Comparison of ENCODE assay signal across 8 cellular contexts in the genomic region with DNA sequence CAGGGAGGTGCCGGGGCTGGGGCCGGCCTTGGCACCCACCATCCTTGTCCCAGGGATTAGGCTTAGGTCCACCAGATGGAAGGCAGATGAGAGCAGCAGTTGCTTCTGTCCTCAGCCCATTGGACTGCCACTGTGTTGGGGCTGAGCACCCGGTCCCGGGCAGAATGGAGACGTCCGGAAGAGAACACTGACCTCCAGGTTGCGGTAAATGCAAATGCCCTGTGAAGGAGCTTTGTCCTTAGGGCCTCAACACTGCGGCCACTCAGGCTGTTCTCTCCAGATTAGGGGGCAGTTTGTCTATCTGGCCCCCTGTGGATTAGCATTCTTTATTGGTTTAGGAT. TPM values are rescaled to one million over a fixed set of nuclear protein-coding genes. Genes with fewer than 3 reads are reported as not detected.
DNase-seq lines count a peak whose midpoint lies in the region; ATAC-seq and TF ChIP-seq lines count a peak whose summit lies in the region.

SERINC4 (minus strand) TSS at position 276 of the 341 bp plus-strand sequence; CDS start at position 42, 234 bp downstream.

- intact Hi-C loops in lower leg skin (cut with DNase I; ENCODE audit: low total_unique reads) (no loop called here), transverse colon (cut with DNase I; ENCODE audit: low total_unique reads) (no loop called here)

- TF ChIP-seq EP300 in transverse colon (IDR thresholded peaks at IDR 0.05; ENCODE audit: low read depth), result no peak

- no peaks in the 10 kb centered on the region for H3K9me3 Mint-ChIP-seq in activated CD4-positive, alpha-beta T cell treated with anti-CD3 and anti-CD28 coated beads, Interleukin-2, amount 10 ng/mL, durations not matched to agents 7 days and 5 days

- TF ChIP-seq CTCF in brain microvascular endothelial cell (IDR thresholded peaks at IDR 0.05; ENCODE audit: low read depth, low read length, missing control alignments) (no peak), lower leg skin (IDR thresholded peaks at IDR 0.05) (no peak), transverse colon (IDR thresholded peaks at IDR 0.05) (no peak)

- CTCF ChIA-PET in activated CD4-positive, alpha-beta T cell treated with anti-CD3 and anti-CD28 coated beads, Interleukin-2, amount 10 ng/mL, durations not matched to agents 7 days and 5 days (lab: Charles Lee), result interaction anchor here (0.9 to 1.0 kb wide), 4 partner anchors 9 to 30 kb away, joined by 3 to 6 read pairs (median 4); no protein-coding TSS in a partner anchor

- H3K27ac Mint-ChIP-seq in activated CD4-positive, alpha-beta T cell treated with anti-CD3 and anti-CD28 coated beads, Interleukin-2, amount 10 ng/mL, durations not matched to agents 7 days and 5 days, result peak within 1 kb of the TSS; percentile 97

- WGBS in lower leg skin, 2 donors, result 75 to 82% methylated on average over 4 to 8 of the region's 8 CpGs
- WGBS in transverse colon (ENCODE audit: low coverage in 1 of 2), 2 donors, result 94% methylated on average over 6 of the region's 8 CpGs; no CpG with 5 or more reads in 1 of the 2 donors

- H3K4me3 ChIP-seq in brain microvascular endothelial cell (ENCODE audit: low read depth, low read length) (peak within 1 kb of the TSS; percentile 97), lower leg skin (ENCODE audit: low read depth, poor library complexity, severe bottlenecking) (peak within 1 kb of the TSS; percentile 91), transverse colon (peak within 1 kb of the TSS; percentile 62 to 88 (median 78))

- peaks cover 33 to 63% (median 41%) of the 10 kb centered on the region in 4 donors for H3K4me1 ChIP-seq in transverse colon

- peaks cover 68% of the 10 kb centered on the region for H3K36me3 ChIP-seq in brain microvascular endothelial cell (replicated peaks)
- peaks cover 0 to 17% (median 3%) of the 10 kb centered on the region in 4 donors for H3K36me3 ChIP-seq in transverse colon

- no peak for DNase-seq in activated CD4-positive, alpha-beta T cell treated with anti-CD3 and anti-CD28 coated beads, Interleukin-2, amount 10 ng/mL, durations not matched to agents 7 days and 5 days
- no peak for DNase-seq in activated CD4-positive, alpha-beta T cell treated with anti-CD3 and anti-CD28 coated beads, Interleukin-2, amount 50 U/mL, for 4 hours
- DNase-seq in brain microvascular endothelial cell, result no peak
- no peak for DNase-seq in lower leg skin (ENCODE audit: low spot score in 2 of 2)
- DNase-seq in transverse colon, result no peak
- no peak for DNase-seq in stimulated activated CD8-positive, alpha-beta memory T cell treated with anti-CD3 and anti-CD28 coated beads, Interleukin-4, amount 100 ng/mL, for 48 hours
- DNase-seq in hippocampal formation (lab: John Stamatoyannopoulos, UW), result no peak

- POLR2A ChIA-PET in activated CD4-positive, alpha-beta T cell treated with anti-CD3 and anti-CD28 coated beads, Interleukin-2, amount 10 ng/mL, durations not matched to agents 7 days and 5 days (lab: Charles Lee), result interaction anchor here (1.4 to 1.9 kb wide), 2 partner anchors 25 to 28 kb away, joined by 3 to 5 read pairs; partner anchors contain the start of gene MFAP1

- H3K27ac ChIP-seq in brain microvascular endothelial cell (peak within 1 kb of the TSS; percentile 63), transverse colon (peak within 1 kb of the TSS; percentile 89 to 93 (median 92))

- H3K9me3 ChIP-seq in transverse colon, result no peaks in the 10 kb centered on the region

- peak within 1 kb of the TSS; percentile 99 for H3K4me3 Mint-ChIP-seq in activated CD4-positive, alpha-beta T cell treated with anti-CD3 and anti-CD28 coated beads, Interleukin-2, amount 10 ng/mL, durations not matched to agents 7 days and 5 days

- in situ Hi-C loops in brain microvascular endothelial cell (cut with HindIII; ENCODE audit: low pct_ligation_motif_present, low sequenced_read_pairs) (no loop called here), transverse colon (cut with MboI; ENCODE audit: low pct_ligation_motif_present in 1 of 4, low pct_unique_long_range_greater_than_20kb in 1 of 4, low sequenced_read_pairs in 3 of 4) (loop anchor here in 1 of 4 donors (25.0 kb wide), 1 partner anchor 313 kb away; the partner anchor contains the start of gene TP53BP1)

- peaks cover 71% of the 10 kb centered on the region for H3K36me3 Mint-ChIP-seq in activated CD4-positive, alpha-beta T cell treated with anti-CD3 and anti-CD28 coated beads, Interleukin-2, amount 10 ng/mL, durations not matched to agents 7 days and 5 days (ENCODE audit: low read depth)

- TF ChIP-seq POLR2A in lower leg skin (IDR thresholded peaks at IDR 0.05) (no peak), transverse colon (IDR thresholded peaks at IDR 0.05) (no peak)

- ATAC-seq in HG02759 (IDR thresholded peaks at IDR 0.05; ENCODE audit: unreplicated experiment), result no peak

- peaks cover 58% of the 10 kb centered on the region for H3K4me1 Mint-ChIP-seq in activated CD4-positive, alpha-beta T cell treated with anti-CD3 and anti-CD28 coated beads, Interleukin-2, amount 10 ng/mL, durations not matched to agents 7 days and 5 days

- no peaks in the 10 kb centered on the region for H3K27me3 Mint-ChIP-seq in activated CD4-positive, alpha-beta T cell treated with anti-CD3 and anti-CD28 coated beads, Interleukin-2, amount 10 ng/mL, durations not matched to agents 7 days and 5 days

- H3K27me3 ChIP-seq in brain microvascular endothelial cell (replicated peaks) (no peaks in the 10 kb centered on the region), transverse colon (no peaks in the 10 kb centered on the region)

RNA-seq across cellular contexts. Expression of gene SERINC4, which starts in this region (rescaled TPM):
- total RNA-seq in activated CD4-positive, alpha-beta T cell treated with anti-CD3 and anti-CD28 coated beads, Interleukin-2, amount 10 ng/mL, durations not matched to agents 7 days and 5 days, result under 1 TPM; 0.37 to 0.50 TPM
- total RNA-seq in lower leg skin, result not detected
- total RNA-seq in transverse colon, result not detected
